ENCODE assay signal across 8 cellular contexts in genomic region chr13:41059466-41059865, GRCh38.
DNase-seq lines count a peak whose midpoint lies in the region; ATAC-seq and TF ChIP-seq lines count a peak whose summit lies in the region.

No MANE protein-coding gene starts in this region.

- peaks cover 68% of the 10 kb centered on the region for H3K4me1 Mint-ChIP-seq in activated T-cell treated with anti-CD3 and anti-CD28 coated beads, Interleukin-2, amount 50 U/mL, for 24 hours (ENCODE audit: low read depth)

- no peak for ATAC-seq in HG03135 (IDR thresholded peaks at IDR 0.05; ENCODE audit: unreplicated experiment)

- H3K9me3 Mint-ChIP-seq in activated T-cell treated with anti-CD3 and anti-CD28 coated beads, Interleukin-2, amount 50 U/mL, for 24 hours = no peaks in the 10 kb centered on the region

- H3K9ac ChIP-seq in SK-N-MC (ENCODE audit: insufficient read length) = peak overlapping the region; percentile 85

- H3K4me3 ChIP-seq in SK-N-MC (peak overlapping the region; percentile 87), fibroblast of mammary gland (ENCODE audit: control insufficient read depth, low read depth, low read length) (peak overlapping the region; percentile 88)

- no peak for DNase-seq in activated T-cell treated with anti-CD3 and anti-CD28 coated beads, Interleukin-2, amount 50 U/mL, for 24 hours
- no peak for DNase-seq in activated T-cell treated with anti-CD3 and anti-CD28 coated beads for 4 hours
- no peak for DNase-seq in SK-N-MC (ENCODE audit: low read depth, low spot score)
- DNase-seq in fibroblast of mammary gland (ENCODE audit: low read depth) = peak; percentile 44
- DNase-seq in putamen (ENCODE audit: low spot score) = peak; percentile 21
- no peak for DNase-seq in SHP77 treated with DMSO at 0.1 percent for 48 hours (lab: John Stamatoyannopoulos, UW)
- DNase-seq in D341Med (ENCODE audit: low spot score) = no peak

- H3K36me3 Mint-ChIP-seq in activated T-cell treated with anti-CD3 and anti-CD28 coated beads, Interleukin-2, amount 50 U/mL, for 24 hours (ENCODE audit: low read depth) = peaks cover 45% of the 10 kb centered on the region

- peak overlapping the region; percentile 100 for H3K4me3 Mint-ChIP-seq in activated T-cell treated with anti-CD3 and anti-CD28 coated beads, Interleukin-2, amount 50 U/mL, for 24 hours

- H3K27ac Mint-ChIP-seq in activated T-cell treated with anti-CD3 and anti-CD28 coated beads, Interleukin-2, amount 50 U/mL, for 24 hours = peak overlapping the region; percentile 100

- peaks cover 7% of the 10 kb centered on the region for H3K36me3 ChIP-seq in SK-N-MC (ENCODE audit: insufficient read depth, low read length)

- H3K27ac ChIP-seq in SK-N-MC = peak overlapping the region; percentile 99

- TF ChIP-seq CTCF in fibroblast of mammary gland (conservative IDR thresholded peaks at IDR 0.05; ENCODE audit: control insufficient read depth, insufficient read depth, low read depth, low read length) = no peak

- no peaks in the 10 kb centered on the region for H3K27me3 Mint-ChIP-seq in activated T-cell treated with anti-CD3 and anti-CD28 coated beads, Interleukin-2, amount 50 U/mL, for 24 hours

- no peaks in the 10 kb centered on the region for H3K9me3 ChIP-seq in SK-N-MC (ENCODE audit: low read depth, low read length)

Comparison
In these comparisons a context has a peak if more than half of its experiments do, and no peak if none do; other contexts are left out.
1. DNase-seq: peak in fibroblast of mammary gland (single experiment) and putamen (single experiment); none in activated T-cell treated with anti-CD3 and anti-CD28 coated beads, Interleukin-2, amount 50 U/mL, for 24 hours (single experiment), activated T-cell treated with anti-CD3 and anti-CD28 coated beads for 4 hours (single experiment), SK-N-MC (single experiment), SHP77 treated with DMSO at 0.1 percent for 48 hours (single experiment) and D341Med (single experiment).